21 cellular contexts compared by ENCODE assay signal in the genomic region with DNA sequence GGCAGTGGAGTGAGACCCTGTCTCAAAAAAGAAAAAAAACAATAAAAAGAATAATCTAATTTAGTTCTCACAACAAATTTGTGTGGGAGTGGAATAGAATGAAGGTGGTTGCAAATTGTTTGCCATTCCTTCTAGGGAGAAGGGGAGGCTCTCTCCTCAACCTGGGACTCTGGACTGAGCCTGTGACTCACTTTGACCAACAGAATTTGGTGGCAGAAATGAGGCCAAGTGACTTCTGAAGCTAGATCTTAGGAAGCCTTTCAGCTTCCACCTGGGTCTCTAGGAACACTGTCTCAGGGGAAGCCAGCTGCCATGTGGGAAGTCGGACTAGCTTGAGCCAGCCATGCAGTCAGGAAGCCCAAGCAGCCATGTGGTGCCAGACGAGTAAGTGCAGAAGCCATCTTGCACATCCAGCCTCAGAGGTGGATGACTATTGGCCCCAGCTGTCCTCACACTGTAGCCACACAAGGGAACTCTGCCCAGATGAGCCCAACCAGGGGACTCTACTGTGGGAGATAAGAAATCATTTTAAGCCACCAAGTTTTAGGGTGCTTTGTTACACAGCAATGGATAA.
"Had no signal": no experiment of that assay in that cellular context is flagged by ENCODE, and none has a peak within 500 bp of the region (broad histone marks: within the 10 kb centered on the region; RNA-seq: fewer than 3 reads in every experiment).

No MANE protein-coding gene starts in this region.

- H3K4me3 ChIP-seq: ovary, spleen, uterus had no signal

- H3K27me3 ChIP-seq: ovary, spleen, uterus had no signal

- H3K27me3 Mint-ChIP-seq: stimulated activated memory B cell treated with anti-CD40 and anti-IgM and Interleukin-4, amounts not matched to agents 10 μg/mL and 1 μg/mL and 100 μg/mL, for 72 hours had no signal

- DNase-seq: activated CD4-positive, alpha-beta T cell treated with anti-CD3 and anti-CD28 coated beads for 1 hour; activated CD8-positive, alpha-beta memory T cell treated with anti-CD3 and anti-CD28 coated beads for 24 hours; activated CD8-positive, alpha-beta memory T cell treated with anti-CD3 and anti-CD28 coated beads, Interleukin-2, amount 50 U/mL, for 48 hours; activated effector memory CD4-positive, alpha-beta T cell treated with Interleukin-2 at 50 U/mL for 16 hours; activated naive CD4-positive, alpha-beta T cell treated with anti-CD3 and anti-CD28 coated beads, Interleukin-2, amount 10 ng/mL, durations not matched to agents 7 days and 5 days; activated T-cell treated with anti-CD3 and anti-CD28 coated beads, Interleukin-2, amount 50 U/mL, for 48 hours; aorta; cortex of kidney; effector memory CD4-positive, alpha-beta T cell; hippocampal formation; mesendoderm; natural killer cell; ovary; spleen; stimulated activated CD4-positive, alpha-beta T cell treated with anti-CD3 and anti-CD28 coated beads, Interleukin-4, amount 100 ng/mL, for 4 hours; SW 1271; uterus; WERI-Rb-1 had no signal

- H3K36me3 ChIP-seq: ovary, uterus, WERI-Rb-1 had no signal

- H3K27ac Mint-ChIP-seq: activated naive CD4-positive, alpha-beta T cell treated with anti-CD3 and anti-CD28 coated beads, Interleukin-2, amount 10 ng/mL, durations not matched to agents 7 days and 5 days; natural killer cell; stimulated activated memory B cell treated with anti-CD40 and anti-IgM and Interleukin-4, amounts not matched to agents 10 μg/mL and 1 μg/mL and 100 μg/mL, for 72 hours had no signal

- H3K9me3 ChIP-seq: ovary, uterus had no signal

- ATAC-seq: natural killer cell; sciatic nerve; stimulated activated memory B cell treated with anti-CD40 and anti-IgM and Interleukin-4, amounts not matched to agents 10 μg/mL and 1 μg/mL and 100 μg/mL, for 72 hours had no signal

- H3K4me3 Mint-ChIP-seq: activated naive CD4-positive, alpha-beta T cell treated with anti-CD3 and anti-CD28 coated beads, Interleukin-2, amount 10 ng/mL, durations not matched to agents 7 days and 5 days; central memory CD8-positive, alpha-beta T cell; natural killer cell; stimulated activated memory B cell treated with anti-CD40 and anti-IgM and Interleukin-4, amounts not matched to agents 10 μg/mL and 1 μg/mL and 100 μg/mL, for 72 hours had no signal

- H3K4me1 Mint-ChIP-seq: activated naive CD4-positive, alpha-beta T cell treated with anti-CD3 and anti-CD28 coated beads, Interleukin-2, amount 10 ng/mL, durations not matched to agents 7 days and 5 days; central memory CD8-positive, alpha-beta T cell had no signal

- H3K9me3 Mint-ChIP-seq: activated naive CD4-positive, alpha-beta T cell treated with anti-CD3 and anti-CD28 coated beads, Interleukin-2, amount 10 ng/mL, durations not matched to agents 7 days and 5 days; central memory CD8-positive, alpha-beta T cell; natural killer cell had no signal

- H3K27ac ChIP-seq: ovary, uterus, WERI-Rb-1 had no signal

- H3K36me3 Mint-ChIP-seq: activated naive CD4-positive, alpha-beta T cell treated with anti-CD3 and anti-CD28 coated beads, Interleukin-2, amount 10 ng/mL, durations not matched to agents 7 days and 5 days; natural killer cell had no signal
